In genomic region chr7:140175221-140176218, GRCh38 we compare ENCODE assay signal across 8 cellular contexts.
A peak's percentile ranks its signal among the peaks of the same experiment; 100 is the strongest.
DNase-seq lines count a peak whose midpoint lies in the region; ATAC-seq, FAIRE-seq and TF ChIP-seq lines count a peak whose summit lies in the region.

No MANE protein-coding gene starts in this region.

- peaks cover 46% of the 10 kb centered on the region for H3K4me1 Mint-ChIP-seq in central memory CD8-positive, alpha-beta T cell

- peak overlapping the region; percentile 95 for H3K4me3 Mint-ChIP-seq in central memory CD8-positive, alpha-beta T cell

- TF ChIP-seq CTCF in AG09309 (IDR thresholded peaks at IDR 0.05; ENCODE audit: control insufficient read depth, insufficient read depth, low read depth, low read length, missing control alignments), result peak; percentile 80

- H3K4me3 ChIP-seq in AG09309 (ENCODE audit: control insufficient read depth, low read depth, low read length), result peak overlapping the region; percentile 55

- H3K36me3 Mint-ChIP-seq in central memory CD8-positive, alpha-beta T cell (ENCODE audit: insufficient read depth), result peaks cover 21% of the 10 kb centered on the region

- peak; percentile 89 for FAIRE-seq in islet of Langerhans (lab: Jason Lieb, UNC)

- ATAC-seq in GM18909 (IDR thresholded peaks at IDR 0.05; ENCODE audit: poor library complexity, unreplicated experiment), result peak; percentile 54
- peak; percentile 60 for ATAC-seq in HG03342 (IDR thresholded peaks at IDR 0.05; ENCODE audit: unreplicated experiment)
- ATAC-seq in central memory CD8-positive, alpha-beta T cell (replicated peaks; ENCODE audit: extremely low read depth, poor library complexity, severe bottlenecking), result peak; percentile 69

- DNase-seq in AG09309 (ENCODE audit: low read depth) (peak; percentile 86), NCI-H345 treated with DMSO at 0.1 percent for 48 hours (lab: John Stamatoyannopoulos, UW; ENCODE audit: unreplicated experiment) (peak; percentile 95)
- peak; percentile 85 for DNase-seq in activated CD4-positive, CD25-positive, alpha-beta regulatory T cell treated with anti-CD3 and anti-CD28 coated beads, Interleukin-2, amount 50 U/mL, for 16 hours (ENCODE audit: low read depth, low spot score)
- peak; percentile 72 to 92 for DNase-seq in central memory CD8-positive, alpha-beta T cell (ENCODE audit: low spot score in 2 of 2)
- DNase-seq in stimulated activated CD4-positive, alpha-beta T cell treated with anti-CD3 and anti-CD28 coated beads, Interleukin-12 subunit alpha, Interleukin-12 subunit beta, amount 100 ng/mL, for 24 hours (ENCODE audit: low read depth in 2 of 2), result peak; percentile 73 to 79

- H3K27me3 Mint-ChIP-seq in central memory CD8-positive, alpha-beta T cell, result no peaks in the 10 kb centered on the region

- peak overlapping the region; percentile 91 for H3K27ac Mint-ChIP-seq in central memory CD8-positive, alpha-beta T cell (ENCODE audit: low read depth)

- H3K9me3 Mint-ChIP-seq in central memory CD8-positive, alpha-beta T cell, result no peaks in the 10 kb centered on the region

Comparison
In these comparisons a context has a peak if more than half of its experiments do, and no peak if none do; other contexts are left out.
1. Peak in every context shown above with its lines: DNase-seq, ATAC-seq and H3K4me3 ChIP-seq.